9 cellular contexts compared by ENCODE assay signal in the genomic region with DNA sequence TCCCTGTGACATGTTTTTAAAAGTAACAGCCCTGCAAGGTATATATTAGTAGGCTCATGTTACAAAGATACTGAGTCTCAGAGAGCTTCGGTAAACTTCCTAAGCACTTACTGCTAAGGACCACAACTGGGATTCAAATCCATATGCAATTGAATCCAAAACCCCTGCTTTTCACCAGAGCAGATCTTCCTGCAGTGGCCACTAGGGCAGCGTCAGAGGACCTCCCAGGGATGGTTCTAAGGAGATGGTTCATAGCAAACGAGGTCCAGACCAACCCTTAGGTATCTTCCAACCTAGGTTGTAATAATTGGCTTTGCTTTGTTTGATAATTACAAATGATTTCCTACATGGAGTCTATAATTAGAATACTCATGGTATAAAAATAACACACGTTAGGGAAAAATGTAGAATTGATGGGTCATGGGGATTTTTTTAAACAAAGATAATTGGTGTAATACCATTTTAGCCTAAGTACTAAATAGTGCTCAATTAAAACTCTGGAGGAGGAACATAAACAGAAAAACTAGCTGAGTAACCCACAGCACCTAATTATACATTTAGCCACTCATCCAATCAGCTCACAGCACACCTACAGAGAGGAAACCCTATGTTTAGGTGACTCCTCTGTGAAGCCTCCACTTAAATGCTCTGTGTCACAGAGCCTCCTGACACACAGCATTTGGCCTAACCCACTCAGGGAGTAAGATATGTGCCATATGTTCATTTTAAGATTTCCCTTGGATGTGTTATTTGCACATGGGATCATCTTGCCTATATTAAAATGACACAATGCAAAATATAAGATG. TPM values are rescaled to one million over a fixed set of nuclear protein-coding genes. Genes with fewer than 3 reads are reported as not detected.
DNase-seq lines count a peak whose midpoint lies in the region; ATAC-seq, FAIRE-seq and TF ChIP-seq lines count a peak whose summit lies in the region.
"Had no signal": no experiment of that assay in that cellular context is flagged by ENCODE, and none has a peak within 500 bp of the region (broad histone marks: within the 10 kb centered on the region; RNA-seq: fewer than 3 reads in every experiment).

No MANE protein-coding gene starts in this region.

- H3K27ac Mint-ChIP-seq in neural progenitor cell = no peak overlapping the region

- H3K4me3 ChIP-seq in bronchial epithelial cell (ENCODE audit: low read depth, low read length) (no peak overlapping the region), neural progenitor cell (no peak overlapping the region)
- H3K4me3 ChIP-seq: BLaER1 had no signal

- no peak for ATAC-seq in HG03457 (IDR thresholded peaks at IDR 0.05; ENCODE audit: unreplicated experiment)

- H3K9me3 ChIP-seq in neural progenitor cell (ENCODE audit: low read depth) = no peaks in the 10 kb centered on the region
- H3K9me3 ChIP-seq: BLaER1 had no signal

- no peaks in the 10 kb centered on the region for H4K20me1 ChIP-seq in neural progenitor cell (ENCODE audit: low read depth)
- H4K20me1 ChIP-seq: BLaER1 had no signal

- H3F3A ChIP-seq in neural progenitor cell (ENCODE audit: low read depth) = no peaks in the 10 kb centered on the region

- no peaks in the 10 kb centered on the region for H3K4me1 ChIP-seq in neural progenitor cell
- H3K4me1 ChIP-seq: BLaER1 had no signal

- no peaks in the 10 kb centered on the region for H3K27me3 ChIP-seq in bronchial epithelial cell (ENCODE audit: control insufficient read depth, insufficient read depth, low read length)
- no peaks in the 10 kb centered on the region for H3K27me3 ChIP-seq in neural progenitor cell
- H3K27me3 ChIP-seq: BLaER1 had no signal

- no peak overlapping the region for H3K9ac ChIP-seq in neural progenitor cell
- H3K9ac ChIP-seq: BLaER1 had no signal

- peak; percentile 43 for TF ChIP-seq CTCF in bronchial epithelial cell (IDR thresholded peaks at IDR 0.05; ENCODE audit: insufficient read depth, low read length, severe bottlenecking)
- TF ChIP-seq CTCF in neural progenitor cell (IDR thresholded peaks at IDR 0.05) = peak; percentile 48

- H3K27me3 Mint-ChIP-seq in neural progenitor cell (ENCODE audit: insufficient read depth, low read depth) = peaks cover 2% of the 10 kb centered on the region

- no peak overlapping the region for H2AFZ ChIP-seq in neural progenitor cell (replicated peaks)

- no peak overlapping the region for H3K4me3 Mint-ChIP-seq in neural progenitor cell

- H3K9me3 Mint-ChIP-seq in neural progenitor cell = no peaks in the 10 kb centered on the region

- no peaks in the 10 kb centered on the region for H3K36me3 Mint-ChIP-seq in neural progenitor cell

- DNase-seq in SHP77 (lab: John Stamatoyannopoulos, UW) (peak; percentile 2 to 11), SHP77 treated with DMSO at 0.1 percent for 48 hours (lab: John Stamatoyannopoulos, UW) (no peak), NCI-H1417 treated with DMSO at 0.1 percent for 48 hours (lab: John Stamatoyannopoulos, UW) (peak; percentile 21), bronchial epithelial cell (ENCODE audit: low read depth) (no peak), neural progenitor cell (ENCODE audit: low spot score) (no peak), NCI-H187 (lab: John Stamatoyannopoulos, UW) (no peak), NCI-H1092 treated with DMSO at 0.1 percent for 48 hours (lab: John Stamatoyannopoulos, UW) (no peak)

- no peaks in the 10 kb centered on the region for H3K4me1 Mint-ChIP-seq in neural progenitor cell

- H3K79me2 ChIP-seq in neural progenitor cell (ENCODE audit: low read depth) = no peaks in the 10 kb centered on the region

- no peak overlapping the region for H3K4me2 ChIP-seq in neural progenitor cell
- H3K4me2 ChIP-seq: BLaER1 had no signal

- H3K36me3 ChIP-seq in bronchial epithelial cell (ENCODE audit: control insufficient read depth, insufficient read depth, low read length) = no peaks in the 10 kb centered on the region
- no peaks in the 10 kb centered on the region for H3K36me3 ChIP-seq in neural progenitor cell
- H3K36me3 ChIP-seq: BLaER1 had no signal

- FAIRE-seq in bronchial epithelial cell (lab: Jason Lieb, UNC) = no peak

- H3K27ac ChIP-seq in neural progenitor cell = no peak overlapping the region
- H3K27ac ChIP-seq: BLaER1 had no signal

RNA-seq across cellular contexts. Expression of a gene that starts 10.0 kb away (rescaled TPM):
- total RNA-seq in bronchial epithelial cell = 182 and 300 TPM in 2 replicates
- total RNA-seq in neural progenitor cell (ENCODE audit: low replicate concordance) = 49.8 and 64.6 TPM in 2 replicates

Comparison
In these comparisons a context has a peak if more than half of its experiments do, and no peak if none do; other contexts are left out.
1. DNase-seq: peak in SHP77 (2 of 2) and NCI-H1417 treated with DMSO at 0.1 percent for 48 hours (single experiment); none in SHP77 treated with DMSO at 0.1 percent for 48 hours (single experiment), bronchial epithelial cell (single experiment), neural progenitor cell (single experiment), NCI-H187 (0 of 2) and NCI-H1092 treated with DMSO at 0.1 percent for 48 hours (single experiment).